In the genomic region with DNA sequence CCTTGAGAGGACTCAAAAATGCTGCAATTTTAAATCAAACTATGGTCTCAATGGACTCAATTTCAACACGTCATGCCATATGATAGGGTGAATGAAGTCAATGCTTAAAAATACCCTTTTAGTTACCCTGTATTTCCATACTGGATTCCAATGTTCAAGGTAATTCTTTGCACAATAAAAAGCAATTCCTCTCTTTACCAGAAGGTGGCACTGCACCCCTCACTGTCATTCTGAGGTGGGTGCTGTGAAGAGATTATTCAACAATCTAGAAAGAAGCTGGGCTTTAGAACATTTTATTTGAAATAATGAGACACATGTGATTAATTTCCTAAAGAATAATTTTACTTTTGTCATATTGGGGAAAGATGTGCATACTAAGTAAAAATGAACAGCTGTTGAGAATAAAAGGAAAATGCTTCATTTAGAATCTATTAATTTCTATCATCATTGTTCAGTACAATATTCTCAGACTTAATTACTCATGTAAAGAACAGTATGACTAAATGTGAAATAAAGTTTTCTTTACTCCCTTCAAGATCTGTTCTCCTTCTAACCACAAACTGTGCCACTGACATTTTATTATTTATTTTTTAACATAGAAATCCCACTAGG, we compare ENCODE assay signal across 8 cellular contexts.
DNase-seq lines count a peak whose midpoint lies in the region; ATAC-seq, FAIRE-seq and TF ChIP-seq lines count a peak whose summit lies in the region.

No MANE protein-coding gene starts in this region.

- H3K4me3 ChIP-seq in astrocyte (ENCODE audit: insufficient read depth, low read depth, low read length) (no peak overlapping the region), kidney (ENCODE audit: low read length in 2 of 2) (no peak overlapping the region)

- H3K36me3 Mint-ChIP-seq in astrocyte (ENCODE audit: low read depth, unreplicated experiment): no peaks in the 10 kb centered on the region

- H3K9ac ChIP-seq in astrocyte (ENCODE audit: low read length) (no peak overlapping the region), kidney (ENCODE audit: low read length in 2 of 2) (no peak overlapping the region)

- peak; percentile 94 for TF ChIP-seq CTCF in astrocyte (IDR thresholded peaks at IDR 0.05; ENCODE audit: insufficient read depth, low read depth, low read length)
- TF ChIP-seq CTCF in kidney (IDR thresholded peaks at IDR 0.05; ENCODE audit: borderline replicate concordance, extremely low read depth, insufficient read depth): peak; percentile 59

- H3K27ac ChIP-seq in astrocyte (ENCODE audit: low read depth, low read length): no peak overlapping the region
- no peak overlapping the region for H3K27ac ChIP-seq in kidney (ENCODE audit: low read depth in 2 of 2, low read length in 2 of 2)

- no peaks in the 10 kb centered on the region for H3K27me3 ChIP-seq in astrocyte (ENCODE audit: insufficient read depth, low read length)

- no peak overlapping the region for H3K4me3 Mint-ChIP-seq in astrocyte (ENCODE audit: unreplicated experiment)

- H3K9me3 ChIP-seq in astrocyte (ENCODE audit: insufficient read depth, low read depth, low read length) (no peaks in the 10 kb centered on the region), kidney (ENCODE audit: control insufficient read depth in 1 of 2, low read length in 2 of 2) (no peaks in the 10 kb centered on the region)

- H4K20me1 ChIP-seq in astrocyte (ENCODE audit: insufficient read depth, low read length): no peaks in the 10 kb centered on the region

- intact Hi-C loops in kidney (cut with DNase I): no loop called here

- no peak overlapping the region for H2AFZ ChIP-seq in astrocyte (ENCODE audit: low read depth, low read length)

- ATAC-seq in GM18517 (IDR thresholded peaks at IDR 0.05; ENCODE audit: unreplicated experiment): peak; percentile 82
- ATAC-seq in HG02970 (IDR thresholded peaks at IDR 0.05; ENCODE audit: low FRiP score, unreplicated experiment): peak; percentile 68

- H3K4me1 Mint-ChIP-seq in astrocyte (ENCODE audit: low read depth, unreplicated experiment): no peaks in the 10 kb centered on the region

- no peaks in the 10 kb centered on the region for H3K36me3 ChIP-seq in astrocyte (ENCODE audit: insufficient read depth, low read length)
- no peaks in the 10 kb centered on the region for H3K36me3 ChIP-seq in kidney (ENCODE audit: control insufficient read depth in 1 of 2, insufficient read depth in 2 of 2, low read length in 2 of 2)

- peaks cover 10% of the 10 kb centered on the region for H3K9me3 Mint-ChIP-seq in astrocyte (ENCODE audit: unreplicated experiment)

- DNase-seq in COLO668 (lab: John Stamatoyannopoulos, UW; ENCODE audit: unreplicated experiment) (peak; percentile 55), NCI-H2107 (lab: John Stamatoyannopoulos, UW) (peak; percentile 9), astrocyte (ENCODE audit: low read depth) (peak; percentile 29), kidney (no peak), urothelium cell line (ENCODE audit: low spot score) (peak; percentile 25), putamen (ENCODE audit: low spot score) (no peak)

- no peak for FAIRE-seq in astrocyte (lab: Jason Lieb, UNC)
- no peak for FAIRE-seq in kidney (lab: Jason Lieb, UNC)
- FAIRE-seq in urothelium cell line (lab: Jason Lieb, UNC): no peak

- no peaks in the 10 kb centered on the region for H3K27me3 Mint-ChIP-seq in astrocyte (ENCODE audit: low read depth, unreplicated experiment)

- H3K4me1 ChIP-seq in astrocyte (ENCODE audit: insufficient read depth, low read length): no peaks in the 10 kb centered on the region
- no peaks in the 10 kb centered on the region for H3K4me1 ChIP-seq in kidney (ENCODE audit: control insufficient read depth in 1 of 2, insufficient read depth in 1 of 2, low read depth in 1 of 2, low read length in 2 of 2)

- no peaks in the 10 kb centered on the region for H3K79me2 ChIP-seq in astrocyte (ENCODE audit: insufficient read depth, low read length)

- no peak overlapping the region for H3K27ac Mint-ChIP-seq in astrocyte (ENCODE audit: unreplicated experiment)

- H3K4me2 ChIP-seq in astrocyte (ENCODE audit: low read length): no peak overlapping the region

Comparison
In these comparisons a context has a peak if more than half of its experiments do, and no peak if none do; other contexts are left out.
1. DNase-seq: peak in COLO668 (single experiment), NCI-H2107 (single experiment), astrocyte (single experiment) and urothelium cell line (single experiment); none in kidney (single experiment) and putamen (single experiment).